14 cellular contexts compared by ENCODE assay signal in genomic region chr20:62332989-62333819, GRCh38. TPM values are rescaled to one million over a fixed set of nuclear protein-coding genes. Genes with fewer than 3 reads are reported as not detected.
DNase-seq lines count a peak whose midpoint lies in the region; ATAC-seq, FAIRE-seq and TF ChIP-seq lines count a peak whose summit lies in the region.
"Had no signal": no experiment of that assay in that cellular context is flagged by ENCODE, and none has a peak within 500 bp of the region (broad histone marks: within the 10 kb centered on the region; RNA-seq: fewer than 3 reads in every experiment).

No MANE protein-coding gene starts in this region.

- no CpG with 5 or more reads among the region's 34 CpGs for WGBS in neuronal stem cell (ENCODE audit: extremely low coverage in 2 of 2, insufficient read length in 2 of 2, insufficient replicate concordance in 1 of 2), 2 donors

- CTCF ChIA-PET in HEK293 (lab: Yijun Ruan, JAX) (interaction anchor here (1.5 kb wide), 1 partner anchor 49 kb away, joined by 5 read pairs; no protein-coding TSS in a partner anchor), Panc1 (lab: Charles Lee) (no interaction called here)

- H3K4me1 ChIP-seq in HEK293 (ENCODE audit: control insufficient read depth, insufficient read depth, low read length), result no peaks in the 10 kb centered on the region
- no peaks in the 10 kb centered on the region for H3K4me1 ChIP-seq in Panc1 (ENCODE audit: control insufficient read depth, insufficient read depth, low read length)
- peaks cover 0 to 3% of the 10 kb centered on the region in 2 donors for H3K4me1 ChIP-seq in neuronal stem cell (ENCODE audit: control insufficient read depth in 2 of 2, insufficient read depth in 1 of 2, low read depth in 1 of 2, low read length in 2 of 2)
- H3K4me1 ChIP-seq in kidney (ENCODE audit: control insufficient read depth in 1 of 2, insufficient read depth in 1 of 2, low read depth in 1 of 2, low read length in 2 of 2), result no peaks in the 10 kb centered on the region

- H2BK5ac ChIP-seq in neuronal stem cell (ENCODE audit: low read length), result no peak overlapping the region

- H3K23ac ChIP-seq in neuronal stem cell (ENCODE audit: low read depth, low read length, poor library complexity), result peak overlapping the region; percentile 17

- TSS peak; percentile 26 for BruUV-seq in Panc1 (replicated peaks; lab: Mats Ljungman, UMichigan)

- no peak overlapping the region for H2BK120ac ChIP-seq in neuronal stem cell (ENCODE audit: low read depth, low read length)

- no peak overlapping the region for H3K18ac ChIP-seq in neuronal stem cell (ENCODE audit: low read length)

- no peak overlapping the region for H3K4me2 ChIP-seq in neuronal stem cell (ENCODE audit: insufficient read depth, low read length, poor library complexity, severe bottlenecking)
- H3K4me2 ChIP-seq: BLaER1 had no signal

- no peak overlapping the region for H3K4ac ChIP-seq in neuronal stem cell (ENCODE audit: low read length)

- H3K36me3 ChIP-seq in HEK293 (ENCODE audit: control insufficient read depth in 2 of 2, insufficient read depth in 1 of 2, low read length in 2 of 2) (peaks cover 0 to 84% of the 10 kb centered on the region in 2 experiments; a peak in 2 of 3 replicates), Panc1 (ENCODE audit: control insufficient read depth, insufficient read depth, low read length) (peaks cover 8% of the 10 kb centered on the region), neuronal stem cell (replicated peaks in 1 of 2; ENCODE audit: control insufficient read depth in 2 of 2, insufficient read depth in 2 of 2, low read length in 2 of 2) (peaks cover 61 to 66% of the 10 kb centered on the region in 2 donors), kidney (ENCODE audit: control insufficient read depth in 1 of 2, insufficient read depth in 2 of 2, low read length in 2 of 2) (peaks cover 31 to 32% of the 10 kb centered on the region in 2 donors)

- H3K27ac ChIP-seq in HEK293 (ENCODE audit: extremely low read depth, low read depth, low read length) (no peak overlapping the region), Panc1 (ENCODE audit: low read length) (no peak overlapping the region), neuronal stem cell (replicated peaks; ENCODE audit: low read length) (no peak overlapping the region), kidney (ENCODE audit: low read depth in 2 of 2, low read length in 2 of 2) (no peak overlapping the region)
- H3K27ac ChIP-seq: BLaER1, GM23248 had no signal

- H2BK15ac ChIP-seq in neuronal stem cell (ENCODE audit: low read length), result no peak overlapping the region

- in situ Hi-C loops in Panc1 (cut with HindIII; ENCODE audit: low pct_unique_long_range_greater_than_20kb, low sequenced_read_pairs), result no loop called here

- H2BK12ac ChIP-seq in neuronal stem cell (ENCODE audit: low read length), result peak overlapping the region; percentile 10

- H3K4me3 ChIP-seq in HEK293 (ENCODE audit: low read depth, low read length) (no peak overlapping the region), Panc1 (ENCODE audit: low read depth in 2 of 2, low read length in 2 of 2) (no peak overlapping the region), neuronal stem cell (ENCODE audit: low read length in 2 of 2) (no peak overlapping the region), kidney (ENCODE audit: low read length in 2 of 2) (no peak overlapping the region)
- H3K4me3 ChIP-seq: BLaER1, GM23248 had no signal

- ATAC-seq in Right ventricle myocardium inferior (no peak), Panc1 (no peak)

- peaks cover 13% of the 10 kb centered on the region for H3K79me1 ChIP-seq in neuronal stem cell (ENCODE audit: low read depth, low read length)

- intact Hi-C loops in Right ventricle myocardium inferior (cut with DNase I), result no loop called here
- intact Hi-C loops in cardiac septum (cut with DNase I), result no loop called here
- intact Hi-C loops in Panc1 (cut with micrococcal nuclease; ENCODE audit: unreplicated experiment), result no loop called here
- intact Hi-C loops in kidney (cut with DNase I), result no loop called here

- FAIRE-seq in kidney (lab: Jason Lieb, UNC), result no peak
- FAIRE-seq: H54 had no signal

- peak overlapping the region; percentile 38 for H3K14ac ChIP-seq in neuronal stem cell (ENCODE audit: low read length)

- no peak overlapping the region for H2AFZ ChIP-seq in neuronal stem cell (ENCODE audit: low read length)
- H2AFZ ChIP-seq: GM23248 had no signal

- TF ChIP-seq CTCF in HEK293 (tag by site-specific recombination; IDR thresholded peaks at IDR 0.05) (no peak), Panc1 (IDR thresholded peaks at IDR 0.05) (no peak), kidney (IDR thresholded peaks at IDR 0.05; ENCODE audit: borderline replicate concordance, extremely low read depth, insufficient read depth) (no peak)

- no peak overlapping the region for H2AK5ac ChIP-seq in neuronal stem cell (ENCODE audit: low read depth, low read length)

- DNase-seq in Right ventricle myocardium inferior (ENCODE audit: missing footprints) (peak; percentile 61), cardiac septum (ENCODE audit: low spot score) (no peak), Panc1 (ENCODE audit: low read depth, low spot score) (no peak), neuronal stem cell (ENCODE audit: low spot score) (no peak), kidney (no peak), SKM-1 treated with dmso at 0.1 percent for 144 hours (lab: John Stamatoyannopoulos, UW; ENCODE audit: unreplicated experiment) (no peak)
- DNase-seq: 8988T; AML-193; CD8-positive, alpha-beta memory T cell; DMS 273 treated with DMSO at 0.1 percent for 48 hours; GM23248 had no signal

- H3K9me3 ChIP-seq in HEK293 (ENCODE audit: control insufficient read depth, insufficient read depth, low read depth, low read length) (no peaks in the 10 kb centered on the region), Panc1 (ENCODE audit: control insufficient read depth, insufficient read depth, low read depth, low read length) (no peaks in the 10 kb centered on the region), neuronal stem cell (replicated peaks in 1 of 2; ENCODE audit: control insufficient read depth in 2 of 2, insufficient read depth in 1 of 2, low read depth in 1 of 2, low read length in 2 of 2) (peaks cover 0 to 5% of the 10 kb centered on the region in 2 donors), kidney (ENCODE audit: control insufficient read depth in 1 of 2, low read length in 2 of 2) (no peaks in the 10 kb centered on the region)
- H3K9me3 ChIP-seq: BLaER1 had no signal

- no peak overlapping the region for H4K8ac ChIP-seq in neuronal stem cell (ENCODE audit: low read depth, low read length)

- H3K27me3 ChIP-seq in Panc1 (ENCODE audit: control insufficient read depth, insufficient read depth, low read length) (no peaks in the 10 kb centered on the region), neuronal stem cell (ENCODE audit: control insufficient read depth in 3 of 3, insufficient read depth in 3 of 3, low read depth in 1 of 3, low read length in 3 of 3) (peaks cover 0 to 2% (median 0%) of the 10 kb centered on the region in 3 experiments)
- H3K27me3 ChIP-seq: BLaER1 had no signal

- H3K9ac ChIP-seq in neuronal stem cell (ENCODE audit: low read depth, low read length, poor library complexity) (peak overlapping the region; percentile 44), kidney (ENCODE audit: low read length in 2 of 2) (no peak overlapping the region)
- H3K9ac ChIP-seq: BLaER1, GM23248 had no signal

- no peak overlapping the region for H4K91ac ChIP-seq in neuronal stem cell (ENCODE audit: low read depth, low read length, poor library complexity)

- POLR2A ChIA-PET in HEK293 (lab: Yijun Ruan, JAX) (no interaction called here), Panc1 (lab: Charles Lee) (no interaction called here)

TF ChIP-seq in HEK293, 187 proteins besides CTCF, POLR2A, EP300 and RAD21 (continues in another document):
- no peak for TF ChIP-seq ZNF624 (tag by site-specific recombination; IDR thresholded peaks at IDR 0.05)
- TF ChIP-seq, protein P1, sequence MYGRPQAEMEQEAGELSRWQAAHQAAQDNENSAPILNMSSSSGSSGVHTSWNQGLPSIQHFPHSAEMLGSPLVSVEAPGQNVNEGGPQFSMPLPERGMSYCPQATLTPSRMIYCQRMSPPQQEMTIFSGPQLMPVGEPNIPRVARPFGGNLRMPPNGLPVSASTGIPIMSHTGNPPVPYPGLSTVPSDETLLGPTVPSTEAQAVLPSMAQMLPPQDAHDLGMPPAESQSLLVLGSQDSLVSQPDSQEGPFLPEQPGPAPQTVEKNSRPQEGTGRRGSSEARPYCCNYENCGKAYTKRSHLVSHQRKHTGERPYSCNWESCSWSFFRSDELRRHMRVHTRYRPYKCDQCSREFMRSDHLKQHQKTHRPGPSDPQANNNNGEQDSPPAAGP (tag by site-specific recombination; IDR thresholded peaks at IDR 0.05), result no peak
- TF ChIP-seq ZNF692 (tag by site-specific recombination; IDR thresholded peaks at IDR 0.05), result 0 out of 2 replicates have a peak, but pooled peaks have one; percentile 29
- no peak for TF ChIP-seq ZNF132 (tag by site-specific recombination; IDR thresholded peaks at IDR 0.05; ENCODE audit: borderline replicate concordance)

RNA-seq across cellular contexts. Expression of gene ADRM1, which starts 30.4 kb away (rescaled TPM):
- total RNA-seq in Right ventricle myocardium inferior (73.9 TPM), cardiac septum (79.9 TPM), Panc1 (2021; ENCODE audit: unreplicated experiment) (194 TPM), kidney (64.4 TPM)
- polyA plus RNA-seq in Panc1 (2012; ENCODE audit: insufficient read length), result 315 TPM
- polyA plus RNA-seq in neuronal stem cell (2013, experiment 1 of 2), result 69.1 TPM
- 69.0 TPM for polyA plus RNA-seq in neuronal stem cell (2013, experiment 2 of 2)
- 79.4 TPM for polyA plus RNA-seq in kidney (ENCODE audit: insufficient read depth, low read depth, low replicate concordance)

RNA-seq across cellular contexts. Expression of gene LAMA5, which starts 33.9 kb away (rescaled TPM):
- total RNA-seq in Right ventricle myocardium inferior (89.3 TPM), cardiac septum (101 TPM), Panc1 (2021; ENCODE audit: unreplicated experiment) (497 TPM), kidney (342 TPM)
- 508 TPM for polyA plus RNA-seq in Panc1 (2012; ENCODE audit: insufficient read length)
- polyA plus RNA-seq in neuronal stem cell (2013, experiment 1 of 2), result 59.5 TPM
- 57.4 TPM for polyA plus RNA-seq in neuronal stem cell (2013, experiment 2 of 2)
- polyA plus RNA-seq in kidney (ENCODE audit: insufficient read depth, low read depth, low replicate concordance), result 94.0 TPM
- polyA plus RNA-seq: CD8-positive, alpha-beta memory T cell had no signal

RNA-seq across cellular contexts. Expression of gene RPS21, which starts 53.7 kb away (rescaled TPM):
- 782 TPM for total RNA-seq in Right ventricle myocardium inferior
- total RNA-seq in cardiac septum, result 466 TPM
- 1,761 TPM for total RNA-seq in Panc1 (2021; ENCODE audit: unreplicated experiment)
- polyA plus RNA-seq in Panc1 (2012; ENCODE audit: insufficient read length), result 4,052 TPM
- 3,158 TPM for polyA plus RNA-seq in neuronal stem cell (2013, experiment 1 of 2)
- polyA plus RNA-seq in neuronal stem cell (2013, experiment 2 of 2), result 3,117 TPM
- total RNA-seq in kidney, result 1,221 TPM
- 2,336 TPM for polyA plus RNA-seq in kidney (ENCODE audit: insufficient read depth, low read depth, low replicate concordance)
